27 cellular contexts compared by ENCODE assay signal in genomic region chr18:10985689-10986088, GRCh38.
"Had no signal": no experiment of that assay in that cellular context is flagged by ENCODE, and none has a peak within 500 bp of the region (broad histone marks: within the 10 kb centered on the region; RNA-seq: fewer than 3 reads in every experiment).

No MANE protein-coding gene starts in this region.

- FAIRE-seq: urothelium cell line had no signal

- DNase-seq: stimulated activated CD4-positive, alpha-beta T cell treated with anti-CD3 and anti-CD28 coated beads, Interleukin-2, amount 100 ng/mL, for 48 hours; stimulated activated CD4-positive, alpha-beta T cell treated with anti-CD3 and anti-CD28 coated beads, Interleukin-4, amount 100 ng/mL, for 1 hour; stimulated activated CD4-positive, alpha-beta T cell treated with anti-CD3 and anti-CD28 coated beads, Interleukin-4, amount 100 ng/mL, for 24 hours; stimulated activated CD4-positive, alpha-beta T cell treated with anti-CD3 and anti-CD28 coated beads, Interleukin-4, amount 100 ng/mL, for 4 hours; stimulated activated CD8-positive, alpha-beta memory T cell treated with anti-CD3 and anti-CD28 coated beads, Interleukin-4, amount 100 ng/mL, for 48 hours; stimulated activated naive B cell treated with anti-CD40 and anti-IgM and Interleukin-4, amounts not matched to agents 10 μg/mL and 1 μg/mL and 100 μg/mL, for 72 hours; stimulated activated naive CD4-positive, alpha-beta T cell; stimulated activated naive CD4-positive, alpha-beta T cell treated with Interleukin-2 at 50 U/mL for 16 hours; stimulated activated naive CD8-positive, alpha-beta T cell treated with anti-CD3 and anti-CD28 coated beads, Interleukin-15, amount 100 ng/mL, for 72 hours; stimulated activated naive CD8-positive, alpha-beta T cell treated with anti-CD3 and anti-CD28 coated beads, Interleukin-15, Interleukin-2, amounts not matched to agents 100 U/mL and 50 U/mL, for 24 hours; stomach; substantia nigra; testis; thyroid gland; tibial artery; transverse colon; trophoblast cell; upper lobe of left lung; upper lobe of right lung; uterus had no signal

- H3K4me3 ChIP-seq: stomach, suprapubic skin, testis, thoracic aorta, thyroid gland, tibial artery, tibial nerve, transverse colon, upper lobe of left lung, upper lobe of right lung, uterus, vagina had no signal

- ATAC-seq: stimulated activated effector memory CD8-positive, alpha-beta T cell treated with anti-CD3 and anti-CD28 coated beads, Interleukin-12 subunit alpha, Interleukin-12 subunit beta, amount 100 ng/mL, for 72 hours; stimulated activated memory B cell treated with anti-CD40 and anti-IgM and Interleukin-4, amounts not matched to agents 10 μg/mL and 1 μg/mL and 100 μg/mL, for 72 hours; stimulated activated naive B cell treated with anti-CD40 and anti-IgM and Interleukin-4, amounts not matched to agents 10 μg/mL and 1 μg/mL and 100 μg/mL, for 72 hours; stimulated activated naive CD8-positive, alpha-beta T cell treated with anti-CD3 and anti-CD28 coated beads, Interleukin-15, amount 100 ng/mL, for 72 hours; stimulated activated naive CD8-positive, alpha-beta T cell treated with anti-CD3 and anti-CD28 coated beads, Interleukin-15, Interleukin-2, amounts not matched to agents 100 U/mL and 50 U/mL, for 24 hours; upper lobe of right lung had no signal

- H3K27ac ChIP-seq: stomach, suprapubic skin, testis, thoracic aorta, thyroid gland, tibial artery, tibial nerve, transverse colon, upper lobe of left lung, upper lobe of right lung, uterus, vagina had no signal

- H3K36me3 ChIP-seq: stomach, suprapubic skin, thoracic aorta, thyroid gland, tibial artery, tibial nerve, transverse colon, upper lobe of left lung, upper lobe of right lung, uterus, vagina had no signal

- H3K27me3 ChIP-seq: stomach, suprapubic skin, testis, thyroid gland, tibial artery, tibial nerve, transverse colon, upper lobe of left lung, upper lobe of right lung, uterus, vagina had no signal

- H3K4me1 ChIP-seq: stomach, suprapubic skin, testis, thyroid gland, tibial artery, tibial nerve, transverse colon, upper lobe of left lung, upper lobe of right lung, uterus, vagina had no signal

- H3K9me3 ChIP-seq: testis, thyroid gland, vagina had no signal
